8 cellular contexts compared by ENCODE assay signal in the genomic region with DNA sequence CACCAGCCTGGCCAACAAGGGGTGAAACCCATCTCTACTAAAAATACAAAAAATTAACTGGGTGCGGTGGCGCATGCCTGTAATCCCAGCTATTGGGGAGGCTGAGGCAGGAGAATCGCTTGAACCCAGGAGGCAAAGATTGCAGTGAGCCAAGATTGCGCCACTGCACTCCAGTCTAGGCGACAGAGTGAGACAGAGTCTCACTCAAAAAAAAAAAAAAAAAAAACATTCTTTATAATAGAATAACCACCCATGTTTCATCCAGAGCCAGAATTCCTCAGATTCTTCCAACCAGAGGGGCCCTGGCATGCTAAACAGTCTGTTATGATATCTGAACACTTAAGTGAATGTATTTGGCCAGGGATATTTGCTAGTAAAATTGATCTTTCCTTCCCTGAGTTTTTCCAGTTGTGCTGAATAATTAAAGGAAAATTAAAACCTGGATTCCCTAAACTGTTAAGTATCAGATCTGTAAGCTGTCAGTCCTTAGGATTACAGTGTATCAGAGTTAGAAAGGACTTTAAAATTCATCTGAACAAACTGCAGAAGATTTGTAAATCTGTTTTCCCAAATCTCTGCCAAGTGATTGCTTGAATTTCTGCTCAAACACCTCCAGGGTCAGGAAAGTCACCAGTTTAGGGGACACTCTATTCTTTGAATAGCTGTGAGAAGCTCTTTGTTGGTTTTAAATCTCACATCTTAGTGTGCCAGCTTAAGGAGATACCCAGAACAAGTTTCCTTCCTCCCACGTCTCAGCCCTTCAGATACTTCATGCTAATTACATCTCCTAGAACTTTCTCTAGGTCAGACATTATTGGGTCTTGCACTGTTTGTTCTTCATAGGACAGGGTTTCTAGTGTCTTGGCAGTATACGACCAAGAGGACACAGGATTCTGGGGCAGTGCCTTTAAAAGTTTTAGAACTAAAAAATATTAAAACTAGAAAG.
DNase-seq lines count a peak whose midpoint lies in the region; ATAC-seq and TF ChIP-seq lines count a peak whose summit lies in the region.

No MANE protein-coding gene starts in this region.

- H3K4ac ChIP-seq in trophoblast cell (ENCODE audit: low read depth, low read length), result no peak overlapping the region

- no peak overlapping the region for H2AK5ac ChIP-seq in trophoblast cell (ENCODE audit: low read length)

- no peak overlapping the region for H2AFZ ChIP-seq in SK-N-SH (ENCODE audit: low read depth)
- H2AFZ ChIP-seq in trophoblast cell (ENCODE audit: insufficient read depth, low read length, poor library complexity), result no peak overlapping the region

- ATAC-seq in HG02852 (IDR thresholded peaks at IDR 0.05; ENCODE audit: unreplicated experiment), result no peak

- no peak overlapping the region for H2BK5ac ChIP-seq in trophoblast cell (ENCODE audit: low read depth, low read length, poor library complexity)

- H4K91ac ChIP-seq in trophoblast cell (ENCODE audit: low read depth, low read length), result no peak overlapping the region

- H3K9me2 ChIP-seq in SK-N-SH, result no peaks in the 10 kb centered on the region

- H3K9ac ChIP-seq in SK-N-SH, result peak overlapping the region; percentile 21; the same call in 1 of the 2 replicates
- H3K9ac ChIP-seq in trophoblast cell (ENCODE audit: low read length), result no peak overlapping the region

- H3K79me1 ChIP-seq in trophoblast cell (ENCODE audit: low read length), result peaks cover 12% of the 10 kb centered on the region

- no peak for TF ChIP-seq RAD21 in SK-N-SH (IDR thresholded peaks at IDR 0.05; ENCODE audit: low read length)

- no peak for TF ChIP-seq POLR2A in esophagus muscularis mucosa (IDR thresholded peaks at IDR 0.05; ENCODE audit: low read depth)

- peaks cover 32% of the 10 kb centered on the region for H3F3A ChIP-seq in SK-N-SH (replicated peaks; ENCODE audit: insufficient read depth)

- H4K8ac ChIP-seq in trophoblast cell (ENCODE audit: low read depth, low read length), result no peak overlapping the region

- 77% methylated on average over 7 of the region's 7 CpGs for WGBS in SK-N-SH (ENCODE audit: low lambda C conversion rate)
- WGBS in esophagus muscularis mucosa, result 53% methylated on average over 7 of the region's 7 CpGs
- no CpG with 5 or more reads among the region's 7 CpGs for WGBS in trophoblast cell (ENCODE audit: extremely low coverage, insufficient coverage, insufficient read length)

- no peak overlapping the region for H2BK12ac ChIP-seq in trophoblast cell (ENCODE audit: low read length)

- H3K79me2 ChIP-seq in SK-N-SH (ENCODE audit: insufficient read depth) (peaks cover 86% of the 10 kb centered on the region), trophoblast cell (ENCODE audit: control insufficient read depth, insufficient read depth, low read length, poor library complexity) (peaks cover 10% of the 10 kb centered on the region)

- peaks cover 25% of the 10 kb centered on the region for H4K20me1 ChIP-seq in SK-N-SH (ENCODE audit: insufficient read depth)

- CTCF ChIA-PET in SK-N-SH (lab: Yijun Ruan, JAX), result interaction anchor here (1.1 to 1.3 kb wide), 2 partner anchors 8 to 122 kb away, joined by 3 to 4 read pairs; no protein-coding TSS in a partner anchor

- no peak overlapping the region for H3K14ac ChIP-seq in trophoblast cell (ENCODE audit: low read length)

- no peak overlapping the region for H3K23ac ChIP-seq in trophoblast cell (ENCODE audit: low read length)

- H3K4me3 ChIP-seq in SK-N-SH (ENCODE audit: low read depth in 2 of 2, low read length in 1 of 2), result no peak overlapping the region
- no peak overlapping the region for H3K4me3 ChIP-seq in esophagus muscularis mucosa
- H3K4me3 ChIP-seq in trophoblast cell (ENCODE audit: low read depth, low read length), result no peak overlapping the region

- TF ChIP-seq EP300 in SK-N-SH (IDR thresholded peaks at IDR 0.05; ENCODE audit: borderline replicate concordance in 1 of 2, low read depth in 1 of 2, low read length in 1 of 2) (0 out of 4 replicates have a peak, but pooled peaks of 1 of the 2 experiments have one; percentile 13), esophagus muscularis mucosa (IDR thresholded peaks at IDR 0.05) (no peak)

- H3K4me2 ChIP-seq in SK-N-SH, result peak overlapping the region; percentile 91
- no peak overlapping the region for H3K4me2 ChIP-seq in trophoblast cell (ENCODE audit: low read length)

- H3K36me3 ChIP-seq in SK-N-SH (replicated peaks in 1 of 2; ENCODE audit: control insufficient read depth in 1 of 2, insufficient read depth in 2 of 2, low read length in 1 of 2), result peaks cover 0 to 6% of the 10 kb centered on the region in 2 experiments
- H3K36me3 ChIP-seq in esophagus muscularis mucosa, result no peaks in the 10 kb centered on the region
- H3K36me3 ChIP-seq in trophoblast cell (ENCODE audit: control insufficient read depth in 1 of 2, insufficient read depth in 2 of 2, low read length in 2 of 2), result peaks cover 0 to 2% of the 10 kb centered on the region in 2 experiments

- POLR2A ChIA-PET in SK-N-SH (lab: Yijun Ruan, JAX), result no interaction called here

- no peaks in the 10 kb centered on the region for H3K9me3 ChIP-seq in SK-N-SH
- H3K9me3 ChIP-seq in esophagus muscularis mucosa, result no peaks in the 10 kb centered on the region
- no peaks in the 10 kb centered on the region for H3K9me3 ChIP-seq in trophoblast cell (ENCODE audit: insufficient read depth, low read depth, low read length)

- no peaks in the 10 kb centered on the region for H3K27me3 ChIP-seq in SK-N-SH (ENCODE audit: insufficient read depth)
- no peaks in the 10 kb centered on the region for H3K27me3 ChIP-seq in esophagus muscularis mucosa
- H3K27me3 ChIP-seq in trophoblast cell (ENCODE audit: insufficient read depth, low read length), result no peaks in the 10 kb centered on the region

- H4K12ac ChIP-seq in trophoblast cell (ENCODE audit: low read depth, low read length), result no peak overlapping the region

- no peak overlapping the region for H3K18ac ChIP-seq in trophoblast cell (ENCODE audit: low read length)

- no peak overlapping the region for H2BK120ac ChIP-seq in trophoblast cell (ENCODE audit: insufficient read depth, low read length, poor library complexity)

- intact Hi-C loops in esophagus muscularis mucosa (cut with DNase I), result no loop called here

- DNase-seq in EL (peak; percentile 84), SK-N-SH (no peak), esophagus muscularis mucosa (ENCODE audit: extremely low spot score) (no peak), trophoblast cell (peak; percentile 8 to 23), NAMALWA (ENCODE audit: low spot score) (no peak), NCI-H2029 treated with DMSO at 0.1 percent for 48 hours (lab: John Stamatoyannopoulos, UW) (no peak)
- no peak for DNase-seq in activated CD4-positive, alpha-beta T cell treated with anti-CD3 and anti-CD28 coated beads for 4 hours

- TF ChIP-seq CTCF in SK-N-SH (IDR thresholded peaks at IDR 0.05) (no peak), esophagus muscularis mucosa (IDR thresholded peaks at IDR 0.05) (no peak)

- H3K27ac ChIP-seq in SK-N-SH (ENCODE audit: low read depth in 2 of 2, low read length in 1 of 2), result peak overlapping the region; percentile 54 to 86; a peak in 3 of 4 replicates
- H3K27ac ChIP-seq in esophagus muscularis mucosa (replicated peaks in 1 of 4), result peak overlapping the region; percentile 93 to 97 (median 94)
- H3K27ac ChIP-seq in trophoblast cell (ENCODE audit: low read depth, low read length), result no peak overlapping the region

- H3K4me1 ChIP-seq in SK-N-SH (ENCODE audit: control insufficient read depth in 1 of 2, insufficient read depth in 2 of 2, low read depth in 1 of 2, low read length in 1 of 2) (peaks cover 30 to 36% of the 10 kb centered on the region in 2 experiments), esophagus muscularis mucosa (peaks cover 63 to 74% (median 67%) of the 10 kb centered on the region in 4 donors), trophoblast cell (ENCODE audit: control insufficient read depth in 1 of 2, insufficient read depth in 2 of 2, low read length in 2 of 2) (peaks cover 2 to 15% of the 10 kb centered on the region in 2 experiments)

TF ChIP-seq in SK-N-SH, 30 proteins besides CTCF, POLR2A, EP300 and RAD21:
- TF ChIP-seq JUND (IDR thresholded peaks at IDR 0.05) (peak; percentile 33; the same call in 1 of the 2 replicates), RXRA (IDR thresholded peaks at IDR 0.05; ENCODE audit: borderline replicate concordance, low read depth) (no peak), TEAD4 (IDR thresholded peaks at IDR 0.05; ENCODE audit: borderline replicate concordance, insufficient read depth) (peak; percentile 64; the same call in 1 of the 2 replicates), TCF12 (IDR thresholded peaks at IDR 0.05) (peak; percentile 34; the same call in 1 of the 2 replicates)
- TF ChIP-seq, protein P1, sequence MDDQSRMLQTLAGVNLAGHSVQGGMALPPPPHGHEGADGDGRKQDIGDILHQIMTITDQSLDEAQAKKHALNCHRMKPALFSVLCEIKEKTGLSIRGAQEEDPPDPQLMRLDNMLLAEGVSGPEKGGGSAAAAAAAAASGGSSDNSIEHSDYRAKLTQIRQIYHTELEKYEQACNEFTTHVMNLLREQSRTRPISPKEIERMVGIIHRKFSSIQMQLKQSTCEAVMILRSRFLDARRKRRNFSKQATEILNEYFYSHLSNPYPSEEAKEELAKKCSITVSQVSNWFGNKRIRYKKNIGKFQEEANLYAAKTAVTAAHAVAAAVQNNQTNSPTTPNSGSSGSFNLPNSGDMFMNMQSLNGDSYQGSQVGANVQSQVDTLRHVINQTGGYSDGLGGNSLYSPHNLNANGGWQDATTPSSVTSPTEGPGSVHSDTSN (IDR thresholded peaks at IDR 0.05), result no peak
TF ChIP-seq in SK-N-SH: peak in this region for 3.

Comparison
In these comparisons a context has a peak if more than half of its experiments do, and no peak if none do; other contexts are left out.
1. DNase-seq: peak in EL (single experiment) and trophoblast cell (2 of 2); none in SK-N-SH (single experiment), esophagus muscularis mucosa (single experiment), activated CD4-positive, alpha-beta T cell treated with anti-CD3 and anti-CD28 coated beads for 4 hours (0 of 2), NAMALWA (single experiment) and NCI-H2029 treated with DMSO at 0.1 percent for 48 hours (single experiment).